Comparison of ENCODE assay signal across 13 cellular contexts in genomic region chr7:1638113-1638726, GRCh38. TPM values are rescaled to one million over a fixed set of nuclear protein-coding genes. Genes with fewer than 3 reads are reported as not detected.
A peak's percentile ranks its signal among the peaks of the same experiment; 100 is the strongest.
DNase-seq lines count a peak whose midpoint lies in the region; ATAC-seq and TF ChIP-seq lines count a peak whose summit lies in the region.
"Had no signal": no experiment of that assay in that cellular context is flagged by ENCODE, and none has a peak within 500 bp of the region (broad histone marks: within the 10 kb centered on the region; RNA-seq: fewer than 3 reads in every experiment).

No MANE protein-coding gene starts in this region.

- H3F3A ChIP-seq in GM23338 (replicated peaks; ENCODE audit: low read depth) = no peaks in the 10 kb centered on the region

- H3K36me3 ChIP-seq in GM23338 (ENCODE audit: insufficient read depth) (peaks cover 5% of the 10 kb centered on the region; the same call in 1 of the 2 replicates), parathyroid adenoma (ENCODE audit: control insufficient read depth, insufficient read depth, low read length) (no peaks in the 10 kb centered on the region)

- H3K27ac ChIP-seq in GM23338 (ENCODE audit: low read depth) (no peak overlapping the region), parathyroid adenoma (no peak overlapping the region)

- H3K27me3 ChIP-seq in GM23338 (ENCODE audit: insufficient read depth) (no peaks in the 10 kb centered on the region), parathyroid adenoma (ENCODE audit: control insufficient read depth, insufficient read depth, low read length) (no peaks in the 10 kb centered on the region)

- peaks cover 28% of the 10 kb centered on the region for H3K9me3 Mint-ChIP-seq in GM23338

- no peaks in the 10 kb centered on the region for H4K20me1 ChIP-seq in GM23338 (replicated peaks; ENCODE audit: insufficient read depth)

- H2AFZ ChIP-seq in GM23338 (0 out of 2 replicates have a peak overlapping the region, but pooled peaks have one; percentile 32), parathyroid adenoma (peak overlapping the region; percentile 50)

- TF ChIP-seq CTCF in GM23338 (conservative IDR thresholded peaks at IDR 0.05; ENCODE audit: low read depth in 2 of 2) (no peak), parathyroid adenoma (IDR thresholded peaks at IDR 0.05) (no peak)

- no peak overlapping the region for H3K4me3 ChIP-seq in GM23338
- H3K4me3 ChIP-seq in parathyroid adenoma (ENCODE audit: low read depth, low read length) = no peak overlapping the region

- ATAC-seq in GM23338 (peak; percentile 73), left cardiac atrium (peak; percentile 15 to 54)
- ATAC-seq: stimulated activated memory B cell treated with anti-CD40 and anti-IgM and Interleukin-4, amounts not matched to agents 10 μg/mL and 1 μg/mL and 100 μg/mL, for 72 hours had no signal

- H3K36me3 Mint-ChIP-seq in GM23338 (ENCODE audit: low read depth) = peaks cover 10% of the 10 kb centered on the region; the same call in 2 of the 3 replicates
- H3K36me3 Mint-ChIP-seq: activated naive CD4-positive, alpha-beta T cell treated with anti-CD3 and anti-CD28 coated beads, Interleukin-2, amount 50 U/mL, for 24 hours had no signal

- H3K9me2 ChIP-seq in GM23338 (ENCODE audit: insufficient read depth) = no peaks in the 10 kb centered on the region

- peaks cover 5% of the 10 kb centered on the region for H3K9me3 ChIP-seq in parathyroid adenoma (ENCODE audit: control insufficient read depth, low read length)

- no peak overlapping the region for H3K4me3 Mint-ChIP-seq in GM23338
- H3K4me3 Mint-ChIP-seq: activated naive CD4-positive, alpha-beta T cell treated with anti-CD3 and anti-CD28 coated beads, Interleukin-2, amount 50 U/mL, for 24 hours; stimulated activated memory B cell treated with anti-CD40 and anti-IgM and Interleukin-4, amounts not matched to agents 10 μg/mL and 1 μg/mL and 100 μg/mL, for 72 hours had no signal

- DNase-seq in GM23338 (ENCODE audit: low spot score) (peak; percentile 49), NCI-H510A treated with DMSO at 0.1 percent for 48 hours (lab: John Stamatoyannopoulos, UW) (peak; percentile 95), left cardiac atrium (no peak), 8988T (no peak), GM19238 (ENCODE audit: insufficient read length, low spot score) (no peak), ureter (ENCODE audit: low spot score) (no peak)
- no peak for DNase-seq in activated CD8-positive, alpha-beta memory T cell treated with anti-CD3 and anti-CD28 coated beads, Interleukin-2, amount 50 U/mL, for 48 hours
- DNase-seq: cerebellar nuclear complex; KG1; stimulated activated CD4-positive, alpha-beta T cell treated with anti-CD3 and anti-CD28 coated beads, Interleukin-2, amount 100 ng/mL, for 48 hours had no signal

- no peak overlapping the region for H3K27ac Mint-ChIP-seq in GM23338
- H3K27ac Mint-ChIP-seq: activated naive CD4-positive, alpha-beta T cell treated with anti-CD3 and anti-CD28 coated beads, Interleukin-2, amount 50 U/mL, for 24 hours; stimulated activated memory B cell treated with anti-CD40 and anti-IgM and Interleukin-4, amounts not matched to agents 10 μg/mL and 1 μg/mL and 100 μg/mL, for 72 hours had no signal

- H3K4me2 ChIP-seq in GM23338 (no peak overlapping the region), parathyroid adenoma (ENCODE audit: low read length) (no peak overlapping the region)

- intact Hi-C loops in left cardiac atrium (cut with DNase I) = no loop called here

- H3K4me1 ChIP-seq in GM23338 (ENCODE audit: insufficient read depth) = no peaks in the 10 kb centered on the region
- H3K4me1 ChIP-seq in parathyroid adenoma = no peaks in the 10 kb centered on the region

- H3K79me2 ChIP-seq in GM23338 (replicated peaks; ENCODE audit: insufficient read depth) (no peaks in the 10 kb centered on the region), parathyroid adenoma (no peaks in the 10 kb centered on the region)

- no peak overlapping the region for H3K9ac ChIP-seq in parathyroid adenoma

- H3K4me1 Mint-ChIP-seq in GM23338 = no peaks in the 10 kb centered on the region; the same call in 2 of the 3 replicates
- H3K4me1 Mint-ChIP-seq: activated naive CD4-positive, alpha-beta T cell treated with anti-CD3 and anti-CD28 coated beads, Interleukin-2, amount 50 U/mL, for 24 hours; stimulated activated memory B cell treated with anti-CD40 and anti-IgM and Interleukin-4, amounts not matched to agents 10 μg/mL and 1 μg/mL and 100 μg/mL, for 72 hours had no signal

- H3K27me3 Mint-ChIP-seq in GM23338 (ENCODE audit: insufficient read depth, low read depth, poor library complexity) = peaks cover 4% of the 10 kb centered on the region

TF ChIP-seq in GM23338, 12 proteins besides CTCF, POLR2A, EP300 and RAD21:
- TF ChIP-seq ETS1 (IDR thresholded peaks at IDR 0.05) (no peak), JUNB (IDR thresholded peaks at IDR 0.05; ENCODE audit: unreplicated experiment) (no peak), ZNF462 (CRISPR knock-in tag; IDR thresholded peaks at IDR 0.05) (no peak), POLR2AphosphoS5 (IDR thresholded peaks at IDR 0.05; ENCODE audit: low read depth) (no peak), ZNF114 (CRISPR knock-in tag; IDR thresholded peaks at IDR 0.05) (no peak), ZNF331 (CRISPR knock-in tag; IDR thresholded peaks at IDR 0.05; ENCODE audit: low read depth) (no peak)

RNA-seq across cellular contexts. Expression of gene ELFN1, which starts 31.9 kb away (rescaled TPM):
- total RNA-seq in GM23338 (2014; rRNA removed; shearing (Covaris generic)) = 3.5 and 5.0 TPM in 2 replicates
- 0.08 and 0.09 TPM in 2 replicates for polyA plus RNA-seq in GM23338 (2016; fragmentation: Nextera tagmentation; extraction: Ambion mirVana)
- total RNA-seq in left cardiac atrium = 1 to 10 TPM; 6.0 to 9.5 TPM
- 1.7 TPM for total RNA-seq in ureter

Comparison
In these comparisons a context has a peak if more than half of its experiments do, and no peak if none do; other contexts are left out.
1. DNase-seq: peak in GM23338 (single experiment) and NCI-H510A treated with DMSO at 0.1 percent for 48 hours (single experiment); none in left cardiac atrium (single experiment), 8988T (single experiment), activated CD8-positive, alpha-beta memory T cell treated with anti-CD3 and anti-CD28 coated beads, Interleukin-2, amount 50 U/mL, for 48 hours (single experiment), GM19238 (single experiment) and ureter (single experiment).